Comparison of ENCODE assay signal across 8 cellular contexts in genomic region chr1:57363643-57364042, GRCh38.
"Had no signal": no experiment of that assay in that cellular context is flagged by ENCODE, and none has a peak within 500 bp of the region (broad histone marks: within the 10 kb centered on the region; RNA-seq: fewer than 3 reads in every experiment).

No MANE protein-coding gene starts in this region.

- FAIRE-seq: H1, H54, HepG2 had no signal

- DNase-seq: H9, HCEC 1CT had no signal

- H3K36me3 Mint-ChIP-seq: IgD-negative memory B cell had no signal

- H2AFZ ChIP-seq: GM23338 had no signal

- H3K4me1 Mint-ChIP-seq: IgD-negative memory B cell had no signal

- ATAC-seq: GM23338, HepG2 had no signal

- H3K27ac ChIP-seq: HL-60 had no signal

- H3K4me2 ChIP-seq: GM23338 had no signal

- H3K27me3 Mint-ChIP-seq: IgD-negative memory B cell had no signal

- H3K27ac Mint-ChIP-seq: GM23338, H9, IgD-negative memory B cell had no signal

- H3K4me3 ChIP-seq: GM23338 had no signal

- H3K4me3 Mint-ChIP-seq: GM23338, H9, IgD-negative memory B cell had no signal
